Comparison of ENCODE assay signal across 8 cellular contexts in genomic region chr22:22848364-22848866, GRCh38. TPM values are rescaled to one million over a fixed set of nuclear protein-coding genes. Genes with fewer than 3 reads are reported as not detected.
DNase-seq lines count a peak whose midpoint lies in the region; ATAC-seq and TF ChIP-seq lines count a peak whose summit lies in the region.

No MANE protein-coding gene starts in this region.

- H3K27ac Mint-ChIP-seq in activated CD4-positive, alpha-beta memory T cell treated with anti-CD3 and anti-CD28 coated beads, Interleukin-2, amount 10 ng/mL, durations not matched to agents 7 days and 5 days, result no peak overlapping the region
- no peak overlapping the region for H3K27ac Mint-ChIP-seq in endothelial cell (ENCODE audit: unreplicated experiment)

- DNase-seq in NCI-H1436 (lab: John Stamatoyannopoulos, UW) (peak; percentile 54), NCI-H1436 treated with DMSO at 0.1 percent for 48 hours (lab: John Stamatoyannopoulos, UW) (no peak), NCI-H1930 (lab: John Stamatoyannopoulos, UW) (peak; percentile 16 to 61), endothelial cell (ENCODE audit: low spot score) (peak; percentile 75), mucosa of gallbladder (ENCODE audit: low spot score) (peak; percentile 68)
- DNase-seq in activated CD4-positive, alpha-beta memory T cell treated with anti-CD3 and anti-CD28 coated beads, Interleukin-2, amount 10 ng/mL, durations not matched to agents 7 days and 5 days, result peak; percentile 74
- DNase-seq in stimulated activated CD8-positive, alpha-beta memory T cell treated with anti-CD3 and anti-CD28 coated beads, Interleukin-4, amount 100 ng/mL, for 48 hours, result peak; percentile 85

- H3K27me3 Mint-ChIP-seq in activated CD4-positive, alpha-beta memory T cell treated with anti-CD3 and anti-CD28 coated beads, Interleukin-2, amount 10 ng/mL, durations not matched to agents 7 days and 5 days, result peaks cover 28% of the 10 kb centered on the region
- peaks cover 6% of the 10 kb centered on the region for H3K27me3 Mint-ChIP-seq in endothelial cell (ENCODE audit: unreplicated experiment)

- POLR2A ChIA-PET in activated CD4-positive, alpha-beta memory T cell treated with anti-CD3 and anti-CD28 coated beads, Interleukin-2, amount 10 ng/mL, durations not matched to agents 7 days and 5 days (lab: Charles Lee), result interaction anchor here (1.0 to 2.9 kb wide), 2 partner anchors 29 to 39 kb away, joined by 3 to 12 read pairs; no protein-coding TSS in a partner anchor

- CTCF ChIA-PET in activated CD4-positive, alpha-beta memory T cell treated with anti-CD3 and anti-CD28 coated beads, Interleukin-2, amount 10 ng/mL, durations not matched to agents 7 days and 5 days (lab: Charles Lee), result interaction anchor here (0.8 to 9.5 kb wide), 24 partner anchors 10 to 107 kb away, joined by 3 to 127 read pairs (median 8); no protein-coding TSS in a partner anchor

- peak; percentile 85 for TF ChIP-seq CTCF in endothelial cell (IDR thresholded peaks at IDR 0.05; ENCODE audit: unreplicated experiment)

- peaks cover 7% of the 10 kb centered on the region for H3K4me1 Mint-ChIP-seq in activated CD4-positive, alpha-beta memory T cell treated with anti-CD3 and anti-CD28 coated beads, Interleukin-2, amount 10 ng/mL, durations not matched to agents 7 days and 5 days
- no peaks in the 10 kb centered on the region for H3K4me1 Mint-ChIP-seq in endothelial cell (ENCODE audit: unreplicated experiment)

- no peak for ATAC-seq in HG03469 (IDR thresholded peaks at IDR 0.05; ENCODE audit: unreplicated experiment)

- no peak overlapping the region for H3K4me3 Mint-ChIP-seq in activated CD4-positive, alpha-beta memory T cell treated with anti-CD3 and anti-CD28 coated beads, Interleukin-2, amount 10 ng/mL, durations not matched to agents 7 days and 5 days
- no peak overlapping the region for H3K4me3 Mint-ChIP-seq in endothelial cell (ENCODE audit: unreplicated experiment)

- no peaks in the 10 kb centered on the region for H3K9me3 Mint-ChIP-seq in activated CD4-positive, alpha-beta memory T cell treated with anti-CD3 and anti-CD28 coated beads, Interleukin-2, amount 10 ng/mL, durations not matched to agents 7 days and 5 days
- no peaks in the 10 kb centered on the region for H3K9me3 Mint-ChIP-seq in endothelial cell (ENCODE audit: unreplicated experiment)

- H3K36me3 Mint-ChIP-seq in activated CD4-positive, alpha-beta memory T cell treated with anti-CD3 and anti-CD28 coated beads, Interleukin-2, amount 10 ng/mL, durations not matched to agents 7 days and 5 days (ENCODE audit: low read depth), result no peaks in the 10 kb centered on the region
- no peaks in the 10 kb centered on the region for H3K36me3 Mint-ChIP-seq in endothelial cell (ENCODE audit: low read depth, unreplicated experiment)

RNA-seq across cellular contexts. Expression of gene IGLL5, which starts 39.2 kb away (rescaled TPM):
- total RNA-seq in activated CD4-positive, alpha-beta memory T cell treated with anti-CD3 and anti-CD28 coated beads, Interleukin-2, amount 10 ng/mL, durations not matched to agents 7 days and 5 days, result not detected
- total RNA-seq in endothelial cell (ENCODE audit: unreplicated experiment) (not detected), mucosa of gallbladder (1.5 TPM)
